ENCODE assay signal across 8 cellular contexts in the genomic region with DNA sequence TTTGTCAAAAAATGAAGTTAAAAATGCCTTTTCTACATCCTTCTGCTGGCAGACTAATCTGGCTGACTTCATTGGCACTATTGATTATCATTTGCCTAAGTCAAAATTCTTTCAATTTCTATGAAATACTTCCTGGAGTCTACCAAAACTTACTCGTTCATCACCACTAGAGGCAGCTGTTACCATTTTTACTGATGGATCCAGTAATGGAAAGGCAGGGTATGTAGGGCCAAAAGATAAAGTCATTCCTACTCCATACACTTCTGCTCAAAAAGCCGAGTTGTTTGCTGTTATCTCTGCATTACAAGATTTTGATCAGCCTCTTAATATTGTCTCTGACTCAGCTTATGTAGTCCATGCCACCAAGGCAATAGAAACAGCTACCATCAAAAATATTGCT. TPM values are rescaled to one million over a fixed set of nuclear protein-coding genes. Genes with fewer than 3 reads are reported as not detected.
DNase-seq lines count a peak whose midpoint lies in the region; ATAC-seq, FAIRE-seq and TF ChIP-seq lines count a peak whose summit lies in the region.
"Not testable (repeated sequence)": the region's sequence is repeated elsewhere in the genome, so short reads cannot be mapped to it uniquely, and the experiment has no call there.

No MANE protein-coding gene starts in this region.

- ATAC-seq in K562; lung (ENCODE audit: insufficient read depth, low FRiP score): not testable (repeated sequence)

- not testable (repeated sequence) for H3K9ac ChIP-seq in K562 (ENCODE audit: insufficient read depth in 1 of 2, low read depth in 2 of 2, low read length in 2 of 2); smooth muscle cell (ENCODE audit: low read depth)

- peak; percentile 58 for TF ChIP-seq CTCF in BJ (IDR thresholded peaks at IDR 0.05; ENCODE audit: insufficient read depth, low read depth, low read length)
- peak; percentile 48 for TF ChIP-seq CTCF in GM13977 (IDR thresholded peaks at IDR 0.05; ENCODE audit: extremely low read depth, insufficient read depth, missing control alignments)
- TF ChIP-seq CTCF in NB4 (IDR thresholded peaks at IDR 0.05; ENCODE audit: low read depth, low read length) = peak; percentile 52
- peak; percentile 23 to 54 (median 45); a peak in 4 of 6 replicates for TF ChIP-seq CTCF in K562 (IDR thresholded peaks at IDR 0.05 in 2 of 3, conservative IDR thresholded peaks at IDR 0.05 in 1 of 3; ENCODE audit: insufficient read depth in 2 of 3, low read depth in 1 of 3, low read length in 3 of 3)
- peak; percentile 55 for TF ChIP-seq CTCF in fibroblast of mammary gland (conservative IDR thresholded peaks at IDR 0.05; ENCODE audit: control insufficient read depth, insufficient read depth, low read depth, low read length)
- TF ChIP-seq CTCF in lung (IDR thresholded peaks at IDR 0.05; ENCODE audit: control extremely low read depth, extremely low read depth) = peak; percentile 25
- peak; percentile 24 for TF ChIP-seq CTCF in smooth muscle cell (IDR thresholded peaks at IDR 0.05; ENCODE audit: borderline replicate concordance, insufficient read depth, poor library complexity, severe bottlenecking)

- POLR2A ChIA-PET in BJ (lab: Charles Lee) = not testable (repeated sequence)
- POLR2A ChIA-PET in K562 (lab: Yijun Ruan, JAX) = interaction anchor here (1.0 to 1.2 kb wide), 2 partner anchors 9 to 11 kb away, joined by 3 to 6 read pairs; no protein-coding TSS in a partner anchor

- in situ Hi-C loops in GM13977 (cut with MboI; ENCODE audit: low pct_unique_long_range_greater_than_20kb, low sequenced_read_pairs, unreplicated experiment); SK-MEL-5 (cut with HindIII; ENCODE audit: low pct_unique_long_range_greater_than_20kb, low sequenced_read_pairs); K562 (cut with MboI): not testable (repeated sequence)

- not testable (repeated sequence) for H3K79me2 ChIP-seq in K562 (ENCODE audit: control insufficient read depth, insufficient read depth, low read length); smooth muscle cell (ENCODE audit: low read depth)

- H3K27ac ChIP-seq in K562 (ENCODE audit: extremely low read depth, low read depth, low read length) = not testable (repeated sequence)
- H3K27ac ChIP-seq in lung (ENCODE audit: low read depth in 1 of 2, low read length in 1 of 2) (peak overlapping the region in 1 of 2 donors; percentile 30), smooth muscle cell (ENCODE audit: low read depth) (peak overlapping the region; percentile 41)

- H3K27me3 ChIP-seq in BJ (ENCODE audit: control insufficient read depth, insufficient read depth, low read length); K562 (ENCODE audit: control insufficient read depth in 2 of 2, insufficient read depth in 2 of 2, low read length in 2 of 2); lung (ENCODE audit: control insufficient read depth, insufficient read depth); smooth muscle cell (ENCODE audit: low read depth): not testable (repeated sequence)

- not testable (repeated sequence) for H4K20me1 ChIP-seq in K562 (replicated peaks; ENCODE audit: control insufficient read depth, insufficient read depth, low read length); smooth muscle cell (ENCODE audit: low read depth)

- not testable (repeated sequence) for H3F3A ChIP-seq in smooth muscle cell (ENCODE audit: low read depth)

- peak overlapping the region; percentile 66 for H2AFZ ChIP-seq in K562 (ENCODE audit: low read depth, low read length)
- H2AFZ ChIP-seq in smooth muscle cell (ENCODE audit: low read depth) = not testable (repeated sequence)

- not testable (repeated sequence) for H3K4me3 ChIP-seq in BJ (ENCODE audit: low read depth, low read length); NB4 (ENCODE audit: low read depth, low read length); K562; fibroblast of mammary gland (ENCODE audit: control insufficient read depth, low read depth, low read length); lung; smooth muscle cell

- intact Hi-C loops in K562 (cut with micrococcal nuclease) = loop anchor here (10.0 kb wide), 1 partner anchor 104 kb away; no protein-coding TSS in a partner anchor

- not testable (repeated sequence) for TF ChIP-seq EP300 in K562 (IDR thresholded peaks at IDR 0.05; ENCODE audit: low read length)

- DNase-seq in BJ (ENCODE audit: low read depth); GM13977 (ENCODE audit: low spot score); K562 (ENCODE audit: extremely low read depth in 1 of 4, low spot score in 3 of 4); lung (ENCODE audit: low spot score); smooth muscle cell (lab: John Stamatoyannopoulos, UW; ENCODE audit: unreplicated experiment): not testable (repeated sequence)
- peak; percentile 45 for DNase-seq in NB4 (ENCODE audit: low read depth)
- DNase-seq in SK-MEL-5 (ENCODE audit: low read depth, low spot score) = peak; percentile 48
- peak; percentile 32 for DNase-seq in fibroblast of mammary gland (ENCODE audit: low read depth)

- H3K9me3 ChIP-seq in K562 (replicated peaks; ENCODE audit: control insufficient read depth, insufficient read depth, low read depth, low read length); lung (ENCODE audit: control insufficient read depth in 2 of 2, insufficient read depth in 1 of 2, low read length in 1 of 2); smooth muscle cell (replicated peaks; ENCODE audit: low read depth): not testable (repeated sequence)

- H3K9me1 ChIP-seq in K562 (ENCODE audit: control insufficient read depth, insufficient read depth, low read length) = not testable (repeated sequence)

- 0% methylated on average over 2 of the region's 2 CpGs for WGBS in K562 (ENCODE audit: insufficient coverage, low coverage, missing lambda C conversion rate)
- 11 to 25% methylated on average over 2 of the region's 2 CpGs for WGBS in lung, 2 donors
- WGBS in smooth muscle cell (ENCODE audit: low lambda C conversion rate) = 15% methylated on average over 2 of the region's 2 CpGs

- CTCF ChIA-PET in BJ (lab: Yijun Ruan, JAX) = interaction anchor here (0.8 to 2.6 kb wide), 7 partner anchors 9 to 124 kb away, joined by 3 to 18 read pairs (median 4); partner anchors contain the start of gene CNOT11
- CTCF ChIA-PET in K562 (lab: Yijun Ruan, JAX; ENCODE audit: low intra/inter-chr PET ratio) = not testable (repeated sequence)

- TF ChIP-seq RAD21 in K562 (CRISPR knock-in tag; conservative IDR thresholded peaks at IDR 0.05 in 1 of 2, IDR thresholded peaks at IDR 0.05 in 1 of 2) = peak in 1 of 2 experiments; percentile 62; a peak in 3 of 4 replicates

- not testable (repeated sequence) for H3K4me2 ChIP-seq in K562 (ENCODE audit: insufficient read depth, low read length)
- peak overlapping the region; percentile 53 for H3K4me2 ChIP-seq in smooth muscle cell

- H3K36me3 ChIP-seq in BJ (ENCODE audit: control insufficient read depth, insufficient read depth, low read length); K562 (ENCODE audit: control insufficient read depth, insufficient read depth, low read length); lung (ENCODE audit: control insufficient read depth in 2 of 2, insufficient read depth in 2 of 2, low read length in 2 of 2); smooth muscle cell (ENCODE audit: low read depth): not testable (repeated sequence)

- FAIRE-seq in K562 (lab: Jason Lieb, UNC) = not testable (repeated sequence)

- TF ChIP-seq POLR2A in NB4 (IDR thresholded peaks at IDR 0.05; ENCODE audit: extremely low read depth, insufficient read length); K562 (conservative IDR thresholded peaks at IDR 0.05): not testable (repeated sequence)

- BruUV-seq in K562 (replicated peaks; lab: Mats Ljungman, UMichigan) = not testable (repeated sequence)

- H3K4me1 ChIP-seq in K562 (replicated peaks in 1 of 2; ENCODE audit: control insufficient read depth in 2 of 2, insufficient read depth in 2 of 2, low read length in 2 of 2); lung (ENCODE audit: control insufficient read depth in 2 of 2, insufficient read depth in 2 of 2, low read length in 2 of 2); smooth muscle cell (ENCODE audit: low read depth): not testable (repeated sequence)

RNA-seq across cellular contexts. Expression of gene CNOT11, which starts 12.0 kb away (rescaled TPM):
- polyA plus RNA-seq in BJ (2011; rRNA removed) (63.0 and 68.6 TPM in 2 replicates), K562 (2011; rRNA removed) (89.1 and 105 TPM in 2 replicates), K562 (2014; fragmentation: Illumina TruSeq; extraction: Trizol) (114 and 163 TPM in 2 replicates), K562 (2014; fragmentation: Nextera tagmentation; extraction: Ambion mirVana) (10 to 100 TPM; 12.7 to 13.2 TPM), K562 (2014; rRNA removed) (54.2 and 62.2 TPM in 2 replicates), lung (10 to 100 TPM; 16.4 to 23.7 TPM), smooth muscle cell (50.0 and 54.6 TPM in 2 replicates)
- polyA minus RNA-seq in BJ (2011; rRNA and poly(A)+ RNA removed) = 29.8 and 37.1 TPM in 2 replicates
- 55.1 and 60.3 TPM in 2 replicates for total RNA-seq in SK-MEL-5 (2014; rRNA removed; shearing (Covaris generic))
- 60.1 and 61.7 TPM in 2 replicates for polyA plus RNA-seq in SK-MEL-5 (2015; cell fraction: cytosol; rRNA removed)
- polyA plus RNA-seq in SK-MEL-5 (2015; cell fraction: nucleus; rRNA removed) = 69.7 and 91.1 TPM in 2 replicates
- 56.3 and 58.9 TPM in 2 replicates for total RNA-seq in K562 (2011; cell fraction: chromatin; rRNA removed; ENCODE audit: low replicate concordance)
- total RNA-seq in K562 (2011; cell fraction: nucleolus; rRNA removed) = 33.7 and 34.5 TPM in 2 replicates
- 34.8 and 41.8 TPM in 2 replicates for total RNA-seq in K562 (2011; cell fraction: nucleoplasm; rRNA removed)
- total RNA-seq in K562 (2014; rRNA removed) (44.2 and 59.8 TPM in 2 replicates), K562 (2014; rRNA removed; fragmentation: Illumina TruSeq; extraction: Trizol) (64.2 and 70.6 TPM in 2 replicates), K562 (2015; rRNA removed; fragmentation: Illumina TruSeq; extraction: Trizol) (91.9 and 92.9 TPM in 2 replicates), K562 (2021) (61.5 and 66.2 TPM in 2 replicates), lung (10 to 100 TPM; 23.7 to 32.5 TPM), smooth muscle cell (53.8 and 65.2 TPM in 2 replicates)
- 53.5 and 79.9 TPM in 2 replicates for polyA plus RNA-seq in K562 (2011; cell fraction: cytosol; rRNA removed)
- polyA plus RNA-seq in K562 (2011; cell fraction: nucleus; rRNA removed) = 150 and 160 TPM in 2 replicates
- 41.6 and 49.2 TPM in 2 replicates for polyA plus RNA-seq in K562 (2012)
- 84.0 and 119 TPM in 2 replicates for polyA minus RNA-seq in K562 (2011; rRNA and poly(A)+ RNA removed)
- 43.2 and 58.7 TPM in 2 replicates for polyA minus RNA-seq in K562 (2011; cell fraction: cytosol; rRNA and poly(A)+ RNA removed)
- 18.7 and 22.2 TPM in 2 replicates for polyA minus RNA-seq in K562 (2011; cell fraction: nucleus; rRNA and poly(A)+ RNA removed)
